ENCODE assay signal across 18 cellular contexts in the genomic region with DNA sequence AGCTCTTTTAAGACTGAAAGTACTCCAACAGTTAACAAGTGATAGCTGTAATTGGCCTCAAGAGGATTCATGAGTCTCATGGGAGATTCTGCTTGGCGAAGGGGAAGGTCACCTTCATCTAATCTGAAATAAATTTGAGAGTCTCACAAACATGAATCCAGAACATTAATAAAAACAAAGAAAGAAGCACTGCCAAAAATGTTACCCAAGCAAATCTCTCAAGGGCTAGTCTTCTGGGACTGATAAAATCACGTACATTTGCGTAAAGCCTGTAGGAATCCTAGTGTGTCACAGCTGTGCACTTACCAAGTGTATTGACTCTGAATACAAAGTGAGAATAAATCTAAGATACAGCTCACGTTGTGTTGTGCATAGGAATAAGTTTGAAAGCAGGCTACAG.
"Had no signal": no experiment of that assay in that cellular context is flagged by ENCODE, and none has a peak within 500 bp of the region (broad histone marks: within the 10 kb centered on the region; RNA-seq: fewer than 3 reads in every experiment).

No MANE protein-coding gene starts in this region.

- DNase-seq: activated CD4-positive, alpha-beta memory T cell treated with anti-CD3 and anti-CD28 coated beads for 36 hours; activated gamma-delta T cell treated with Interleukin-2 at 50 U/mL for 16 hours; activated T-cell treated with anti-CD3 and anti-CD28 coated beads for 4 hours; dermis blood vessel endothelial cell; effector memory CD8-positive, alpha-beta T cell; esophagus squamous epithelium; lower lobe of right lung; natural killer cell; pancreas; stimulated activated CD4-positive, alpha-beta T cell treated with anti-CD3 and anti-CD28 coated beads, Interleukin-4, amount 100 ng/mL, for 1 hour; stimulated activated naive CD8-positive, alpha-beta T cell treated with anti-CD3 and anti-CD28 coated beads, Interleukin-15, amount 100 ng/mL, for 72 hours; upper lobe of left lung had no signal

- H3K36me3 ChIP-seq: cardiac muscle cell, neutrophil, pancreas had no signal

- H3K27ac ChIP-seq: cardiac muscle cell, esophagus squamous epithelium, lower lobe of right lung, neutrophil, pancreas, suprapubic skin, upper lobe of left lung had no signal

- H3K4me3 ChIP-seq: cardiac muscle cell, esophagus squamous epithelium, lower lobe of right lung, pancreas, smooth muscle cell, suprapubic skin, upper lobe of left lung had no signal

- ATAC-seq: activated naive CD4-positive, alpha-beta T cell treated with anti-CD3 and anti-CD28 coated beads, Interleukin-2, amount 50 U/mL, for 72 hours; effector memory CD8-positive, alpha-beta T cell; lower lobe of right lung; natural killer cell; pancreas; sciatic nerve; stimulated activated naive CD8-positive, alpha-beta T cell treated with anti-CD3 and anti-CD28 coated beads, Interleukin-15, amount 100 ng/mL, for 72 hours had no signal

- H3K27me3 ChIP-seq: cardiac muscle cell, esophagus squamous epithelium, neutrophil, pancreas, suprapubic skin, upper lobe of left lung had no signal

- H3K9me3 ChIP-seq: esophagus squamous epithelium, lower lobe of right lung, neutrophil, pancreas, suprapubic skin, upper lobe of left lung had no signal

- H3K4me1 ChIP-seq: esophagus squamous epithelium, lower lobe of right lung, pancreas, suprapubic skin, upper lobe of left lung had no signal
